ENCODE assay signal across 21 cellular contexts in genomic region chr11:75324189-75324588, GRCh38. TPM values are rescaled to one million over a fixed set of nuclear protein-coding genes. Genes with fewer than 3 reads are reported as not detected.
DNase-seq lines count a peak whose midpoint lies in the region; ATAC-seq lines count a peak whose summit lies in the region.
"Had no signal": no experiment of that assay in that cellular context is flagged by ENCODE, and none has a peak within 500 bp of the region (broad histone marks: within the 10 kb centered on the region; RNA-seq: fewer than 3 reads in every experiment).

No MANE protein-coding gene starts in this region.

- peak overlapping the region in 1 of 2 experiments; percentile 6 for H3K4ac ChIP-seq in mesenchymal stem cell (ENCODE audit: low read depth in 1 of 2, low read length in 2 of 2)

- no peak overlapping the region for H2BK15ac ChIP-seq in mesenchymal stem cell (ENCODE audit: low read depth, poor library complexity, severe bottlenecking)

- H3K27me3 ChIP-seq in right cardiac atrium (ENCODE audit: control insufficient read depth, insufficient read depth): no peaks in the 10 kb centered on the region
- no peaks in the 10 kb centered on the region for H3K27me3 ChIP-seq in mesenchymal stem cell (ENCODE audit: control insufficient read depth in 1 of 2, insufficient read depth in 1 of 2, low read length in 2 of 2)
- H3K27me3 ChIP-seq: neural progenitor cell, suprapubic skin had no signal

- H4K91ac ChIP-seq in mesenchymal stem cell (ENCODE audit: low read length): no peak overlapping the region

- H3K9ac ChIP-seq in mesenchymal stem cell (ENCODE audit: low read length): no peak overlapping the region
- H3K9ac ChIP-seq: neural progenitor cell had no signal

- 93% methylated on average over 12 of the region's 12 CpGs for WGBS in right cardiac atrium
- WGBS in mesenchymal stem cell: 95% methylated on average over 10 of the region's 12 CpGs

- no peak overlapping the region for H3K14ac ChIP-seq in mesenchymal stem cell (ENCODE audit: low read length in 2 of 2)

- peak overlapping the region; percentile 3 for H2AK5ac ChIP-seq in mesenchymal stem cell (ENCODE audit: low read length, severe bottlenecking)

- H2BK5ac ChIP-seq in mesenchymal stem cell (ENCODE audit: low read depth, low read length, poor library complexity, severe bottlenecking): no peak overlapping the region

- H3K23ac ChIP-seq in mesenchymal stem cell (ENCODE audit: low read length in 2 of 2): no peak overlapping the region

- H3K4me3 ChIP-seq in right cardiac atrium (ENCODE audit: low read length) (no peak overlapping the region), mesenchymal stem cell (ENCODE audit: insufficient read depth in 1 of 2, low read depth in 1 of 2, low read length in 2 of 2) (no peak overlapping the region)
- H3K4me3 ChIP-seq: neural progenitor cell, suprapubic skin had no signal

- no peaks in the 10 kb centered on the region for H3K27me3 Mint-ChIP-seq in activated naive CD8-positive, alpha-beta T cell treated with anti-CD3 and anti-CD28 coated beads, Interleukin-2, amount 10 ng/mL, durations not matched to agents 7 days and 5 days
- H3K27me3 Mint-ChIP-seq: dendritic cell treated with granulocyte-macrophage colony-stimulating factor and Interleukin-4, amounts not matched to agents 40 ng/mL and 50 ng/mL, for 4 days had no signal

- no peak overlapping the region for H2AFZ ChIP-seq in mesenchymal stem cell (ENCODE audit: low read depth, low read length)
- H2AFZ ChIP-seq: neural progenitor cell had no signal

- peak overlapping the region; percentile 40 for H3K27ac Mint-ChIP-seq in activated naive CD8-positive, alpha-beta T cell treated with anti-CD3 and anti-CD28 coated beads, Interleukin-2, amount 10 ng/mL, durations not matched to agents 7 days and 5 days
- H3K27ac Mint-ChIP-seq: dendritic cell treated with granulocyte-macrophage colony-stimulating factor and Interleukin-4, amounts not matched to agents 40 ng/mL and 50 ng/mL, for 4 days had no signal

- no peaks in the 10 kb centered on the region for H3K9me3 Mint-ChIP-seq in activated naive CD8-positive, alpha-beta T cell treated with anti-CD3 and anti-CD28 coated beads, Interleukin-2, amount 10 ng/mL, durations not matched to agents 7 days and 5 days
- H3K9me3 Mint-ChIP-seq: brain; dendritic cell treated with granulocyte-macrophage colony-stimulating factor and Interleukin-4, amounts not matched to agents 40 ng/mL and 50 ng/mL, for 4 days; neural progenitor cell had no signal

- H3K36me3 ChIP-seq in mesenchymal stem cell (ENCODE audit: control insufficient read depth in 1 of 2, insufficient read depth in 2 of 2, low read depth in 1 of 2, low read length in 2 of 2): peaks cover 8 to 9% of the 10 kb centered on the region in 2 experiments
- H3K36me3 ChIP-seq: neural progenitor cell, suprapubic skin had no signal

- no peak overlapping the region for H3K4me3 Mint-ChIP-seq in activated naive CD8-positive, alpha-beta T cell treated with anti-CD3 and anti-CD28 coated beads, Interleukin-2, amount 10 ng/mL, durations not matched to agents 7 days and 5 days
- H3K4me3 Mint-ChIP-seq: brain; dendritic cell treated with granulocyte-macrophage colony-stimulating factor and Interleukin-4, amounts not matched to agents 40 ng/mL and 50 ng/mL, for 4 days; neural progenitor cell had no signal

- H3K36me3 Mint-ChIP-seq in activated naive CD8-positive, alpha-beta T cell treated with anti-CD3 and anti-CD28 coated beads, Interleukin-2, amount 10 ng/mL, durations not matched to agents 7 days and 5 days: peaks cover 6% of the 10 kb centered on the region
- H3K36me3 Mint-ChIP-seq: brain, neural progenitor cell had no signal

- H3K4me1 Mint-ChIP-seq in activated naive CD8-positive, alpha-beta T cell treated with anti-CD3 and anti-CD28 coated beads, Interleukin-2, amount 10 ng/mL, durations not matched to agents 7 days and 5 days: peaks cover 46% of the 10 kb centered on the region

- peak overlapping the region in 1 of 2 experiments; percentile 47 for H2BK12ac ChIP-seq in mesenchymal stem cell (ENCODE audit: low read length in 2 of 2)

- ATAC-seq in right cardiac atrium (no peak), left ventricle myocardium superior (no peak), GM18502 (IDR thresholded peaks at IDR 0.05; ENCODE audit: poor library complexity, unreplicated experiment) (no peak), GM21786 (IDR thresholded peaks at IDR 0.05; ENCODE audit: unreplicated experiment) (no peak)
- no peak for ATAC-seq in activated naive CD8-positive, alpha-beta T cell treated with anti-CD3 and anti-CD28 coated beads, Interleukin-2, amount 10 ng/mL, durations not matched to agents 7 days and 5 days (ENCODE audit: low read depth)
- no peak for ATAC-seq in activated CD4-positive, CD25-positive, alpha-beta regulatory T cell treated with anti-CD3 and anti-CD28 coated beads, Interleukin-2, amount 50 U/mL, for 24 hours
- ATAC-seq: Right ventricle myocardium inferior had no signal

- DNase-seq in right cardiac atrium (peak in 2 of 3 donors; percentile 15), left ventricle myocardium superior (no peak), mesenchymal stem cell (no peak)
- DNase-seq in activated naive CD8-positive, alpha-beta T cell treated with anti-CD3 and anti-CD28 coated beads, Interleukin-2, amount 10 ng/mL, durations not matched to agents 7 days and 5 days: no peak
- DNase-seq: activated CD4-positive, alpha-beta T cell treated with anti-CD3 and anti-CD28 coated beads, Interleukin-2, amount 50 U/mL, for 1 hour; activated naive CD4-positive, alpha-beta T cell treated with Interleukin-2 at 50 U/mL for 16 hours; DND-41; foreskin melanocyte; Karpas-422; NCI-H1092; stimulated activated CD4-positive, alpha-beta T cell treated with anti-CD3 and anti-CD28 coated beads, Interleukin-12 subunit alpha, Interleukin-12 subunit beta, amount 100 ng/mL, for 4 hours had no signal

- no peak overlapping the region for H3K4me2 ChIP-seq in mesenchymal stem cell (ENCODE audit: low read length, poor library complexity, severe bottlenecking)
- H3K4me2 ChIP-seq: neural progenitor cell had no signal

- peaks cover 39% of the 10 kb centered on the region for H3K79me1 ChIP-seq in mesenchymal stem cell (replicated peaks; ENCODE audit: low read length, poor library complexity, severe bottlenecking)

- no peak overlapping the region for H3K27ac ChIP-seq in right cardiac atrium (ENCODE audit: low read length)
- no peak overlapping the region for H3K27ac ChIP-seq in mesenchymal stem cell (ENCODE audit: low read length, poor library complexity, severe bottlenecking)
- peak overlapping the region; percentile 61 for H3K27ac ChIP-seq in temporal lobe (ENCODE audit: low read depth, low read length)
- H3K27ac ChIP-seq: epithelial cell of prostate, neural progenitor cell, suprapubic skin had no signal

- intact Hi-C loops in right cardiac atrium (cut with DNase I) (no loop called here), left ventricle myocardium superior (cut with micrococcal nuclease) (no loop called here)

- H4K8ac ChIP-seq in mesenchymal stem cell (ENCODE audit: low read length): no peak overlapping the region

- H3K18ac ChIP-seq in mesenchymal stem cell (ENCODE audit: low read depth in 1 of 2, low read length in 2 of 2): peak overlapping the region in 1 of 2 experiments; percentile 55

- no peak overlapping the region for H2BK120ac ChIP-seq in mesenchymal stem cell (ENCODE audit: low read depth, low read length)

- H3K9me3 ChIP-seq in right cardiac atrium (ENCODE audit: control insufficient read depth, low read length) (no peaks in the 10 kb centered on the region), mesenchymal stem cell (ENCODE audit: control insufficient read depth, low read length) (no peaks in the 10 kb centered on the region)
- H3K9me3 ChIP-seq: suprapubic skin had no signal

- H3K4me1 ChIP-seq in right cardiac atrium (ENCODE audit: control insufficient read depth, insufficient read depth, low read length) (peaks cover 8% of the 10 kb centered on the region), mesenchymal stem cell (ENCODE audit: control insufficient read depth, insufficient read depth, low read depth, low read length) (peaks cover 31% of the 10 kb centered on the region)
- H3K4me1 ChIP-seq: neural progenitor cell had no signal

- POLR2A ChIA-PET in activated naive CD8-positive, alpha-beta T cell treated with anti-CD3 and anti-CD28 coated beads, Interleukin-2, amount 10 ng/mL, durations not matched to agents 7 days and 5 days (lab: Charles Lee): no interaction called here

RNA-seq across cellular contexts. Expression of gene ARRB1, which starts 27.3 kb away (rescaled TPM):
- total RNA-seq in right cardiac atrium (10 to 100 TPM; 24.8 to 32.5 (median 27.4) TPM), left ventricle myocardium superior (26.5 TPM), temporal lobe (49.4 TPM)
- 12.1 TPM for polyA plus RNA-seq in right cardiac atrium
- total RNA-seq in activated naive CD8-positive, alpha-beta T cell treated with anti-CD3 and anti-CD28 coated beads, Interleukin-2, amount 10 ng/mL, durations not matched to agents 7 days and 5 days: 10 to 100 TPM; 61.8 to 64.8 TPM
- polyA plus RNA-seq in mesenchymal stem cell (2013, experiment 1 of 2): 65.2 TPM
- polyA plus RNA-seq in mesenchymal stem cell (2013, experiment 2 of 2): 64.4 TPM

Comparison
In these comparisons a context has a peak if more than half of its experiments do, and no peak if none do; other contexts are left out.
1. DNase-seq: peak in right cardiac atrium (2 of 3); none in left ventricle myocardium superior (single experiment), activated naive CD8-positive, alpha-beta T cell treated with anti-CD3 and anti-CD28 coated beads, Interleukin-2, amount 10 ng/mL, durations not matched to agents 7 days and 5 days (single experiment) and mesenchymal stem cell (single experiment).